ENCODE assay signal across 9 cellular contexts in genomic region chr20:31951203-31951529, GRCh38. TPM values are rescaled to one million over a fixed set of nuclear protein-coding genes. Genes with fewer than 3 reads are reported as not detected.
DNase-seq lines count a peak whose midpoint lies in the region; ATAC-seq, FAIRE-seq and TF ChIP-seq lines count a peak whose summit lies in the region.
"Had no signal": no experiment of that assay in that cellular context is flagged by ENCODE, and none has a peak within 500 bp of the region (broad histone marks: within the 10 kb centered on the region; RNA-seq: fewer than 3 reads in every experiment).

No MANE protein-coding gene starts in this region.

- H2BK5ac ChIP-seq in mesenchymal stem cell (ENCODE audit: low read depth, low read length, poor library complexity, severe bottlenecking), result no peak overlapping the region

- 12% methylated on average over 6 of the region's 6 CpGs for WGBS in mesenchymal stem cell
- 3 to 6% methylated on average over 6 of the region's 6 CpGs for WGBS in upper lobe of left lung, 2 donors

- peak overlapping the region; percentile 73 for H3K4me3 ChIP-seq in cardiac muscle cell
- H3K4me3 ChIP-seq in mesenchymal stem cell (ENCODE audit: insufficient read depth in 1 of 2, low read depth in 1 of 2, low read length in 2 of 2), result peak overlapping the region; percentile 72 to 94
- H3K4me3 ChIP-seq in upper lobe of left lung, result peak overlapping the region; percentile 80 to 86 (median 84)

- H2AK5ac ChIP-seq in mesenchymal stem cell (ENCODE audit: low read length, severe bottlenecking), result no peak overlapping the region

- H3K4me3 Mint-ChIP-seq in brain, result peak overlapping the region; percentile 94 to 99 (median 97)

- TF ChIP-seq EP300 in upper lobe of left lung (IDR thresholded peaks at IDR 0.05), result no peak

- peak overlapping the region in 1 of 2 experiments; percentile 62 for H3K4ac ChIP-seq in mesenchymal stem cell (ENCODE audit: low read depth in 1 of 2, low read length in 2 of 2)

- H3K36me3 Mint-ChIP-seq in brain, result peaks cover 35% of the 10 kb centered on the region

- H2BK15ac ChIP-seq in mesenchymal stem cell (ENCODE audit: low read depth, poor library complexity, severe bottlenecking), result no peak overlapping the region

- no peak for ATAC-seq in Right ventricle myocardium superior (ENCODE audit: poor library complexity)
- ATAC-seq in upper lobe of left lung (ENCODE audit: low FRiP score in 2 of 2), result no peak
- ATAC-seq in HG02642 (IDR thresholded peaks at IDR 0.05; ENCODE audit: poor library complexity, unreplicated experiment), result no peak

- no peak for TF ChIP-seq POLR2A in upper lobe of left lung (IDR thresholded peaks at IDR 0.05)

- TF ChIP-seq CTCF in cardiac muscle cell (IDR thresholded peaks at IDR 0.05; ENCODE audit: low read depth, low read length) (no peak), brain (conservative IDR thresholded peaks at IDR 0.05) (no peak), upper lobe of left lung (IDR thresholded peaks at IDR 0.05) (no peak)

- H3K9ac ChIP-seq in mesenchymal stem cell (ENCODE audit: low read length), result peak overlapping the region; percentile 94

- H3K36me3 ChIP-seq in cardiac muscle cell (peaks cover 21% of the 10 kb centered on the region), mesenchymal stem cell (ENCODE audit: control insufficient read depth in 1 of 2, insufficient read depth in 2 of 2, low read depth in 1 of 2, low read length in 2 of 2) (peaks cover 29 to 32% of the 10 kb centered on the region in 2 experiments), upper lobe of left lung (peaks cover 12 to 34% (median 31%) of the 10 kb centered on the region in 4 donors)

- H3K27me3 ChIP-seq in cardiac muscle cell (no peaks in the 10 kb centered on the region), mesenchymal stem cell (ENCODE audit: control insufficient read depth in 1 of 2, insufficient read depth in 1 of 2, low read length in 2 of 2) (peaks cover 17 to 22% of the 10 kb centered on the region in 2 experiments), upper lobe of left lung (no peaks in the 10 kb centered on the region)

- H3K18ac ChIP-seq in mesenchymal stem cell (ENCODE audit: low read depth in 1 of 2, low read length in 2 of 2), result no peak overlapping the region

- no peak overlapping the region for H2BK12ac ChIP-seq in mesenchymal stem cell (ENCODE audit: low read length in 2 of 2)

- peaks cover 7% of the 10 kb centered on the region for H3K4me1 ChIP-seq in cardiac muscle cell (ENCODE audit: low read depth)
- peaks cover 4% of the 10 kb centered on the region for H3K4me1 ChIP-seq in mesenchymal stem cell (ENCODE audit: control insufficient read depth, insufficient read depth, low read depth, low read length)
- peaks cover 10 to 23% (median 14%) of the 10 kb centered on the region in 4 donors for H3K4me1 ChIP-seq in upper lobe of left lung

- H3K27me3 Mint-ChIP-seq in brain, result peaks cover 16% of the 10 kb centered on the region

- peak overlapping the region; percentile 91 for H4K8ac ChIP-seq in mesenchymal stem cell (ENCODE audit: low read length)

- no peak for FAIRE-seq in GM19239 (lab: Jason Lieb, UNC)

- peak overlapping the region; percentile 77 for H2AFZ ChIP-seq in mesenchymal stem cell (ENCODE audit: low read depth, low read length)

- H3K4me2 ChIP-seq in mesenchymal stem cell (ENCODE audit: low read length, poor library complexity, severe bottlenecking), result peak overlapping the region; percentile 89

- H3K27ac ChIP-seq in cardiac muscle cell, result peak overlapping the region; percentile 92
- H3K27ac ChIP-seq in mesenchymal stem cell (ENCODE audit: low read length, poor library complexity, severe bottlenecking), result no peak overlapping the region
- peak overlapping the region; percentile 66 to 84 (median 78) for H3K27ac ChIP-seq in upper lobe of left lung

- no peak overlapping the region for H4K91ac ChIP-seq in mesenchymal stem cell (ENCODE audit: low read length)

- DNase-seq in cardiac muscle cell (ENCODE audit: low read depth in 1 of 2, low spot score in 1 of 2) (no peak), Right ventricle myocardium superior (no peak), mesenchymal stem cell (no peak), upper lobe of left lung (no peak), GM19239 (ENCODE audit: insufficient read length, low spot score) (no peak), NCI-H748 treated with DMSO at 0.1 percent for 48 hours (lab: John Stamatoyannopoulos, UW) (no peak)

- intact Hi-C loops in Right ventricle myocardium superior (cut with DNase I), result loop anchor here (5.0 kb wide), 2 partner anchors 81 to 99 kb away; no protein-coding TSS in a partner anchor

- no peak overlapping the region for H3K14ac ChIP-seq in mesenchymal stem cell (ENCODE audit: low read length in 2 of 2)

- peaks cover 0 to 8% (median 0%) of the 10 kb centered on the region in 5 experiments for H3K9me3 Mint-ChIP-seq in brain

- no peaks in the 10 kb centered on the region for H3K9me3 ChIP-seq in cardiac muscle cell (ENCODE audit: low read depth)
- H3K9me3 ChIP-seq in mesenchymal stem cell (ENCODE audit: control insufficient read depth, low read length), result peaks cover 6% of the 10 kb centered on the region
- peaks cover 0 to 4% (median 0%) of the 10 kb centered on the region in 4 donors for H3K9me3 ChIP-seq in upper lobe of left lung

- H3K79me1 ChIP-seq in mesenchymal stem cell (replicated peaks; ENCODE audit: low read length, poor library complexity, severe bottlenecking), result peaks cover 31% of the 10 kb centered on the region

- no peak overlapping the region for H2BK120ac ChIP-seq in mesenchymal stem cell (ENCODE audit: low read depth, low read length)

- peak overlapping the region in 1 of 2 experiments; percentile 6 for H3K23ac ChIP-seq in mesenchymal stem cell (ENCODE audit: low read length in 2 of 2)

- peaks cover 35% of the 10 kb centered on the region for H3K4me1 Mint-ChIP-seq in brain

- peak overlapping the region; percentile 96 to 99 (median 98) for H3K27ac Mint-ChIP-seq in brain

RNA-seq across cellular contexts. Expression of gene PDRG1, which starts 0.7 kb away (rescaled TPM):
- total RNA-seq in cardiac muscle cell, result 12.6 and 14.4 TPM in 2 replicates
- polyA plus RNA-seq in cardiac muscle cell, result 38.6 and 45.2 TPM in 2 replicates
- 11.1 TPM for total RNA-seq in Right ventricle myocardium superior
- polyA plus RNA-seq in brain (ENCODE audit: insufficient read depth, low read depth, low replicate concordance), result 39.6 TPM
- 10.6 TPM for polyA plus RNA-seq in mesenchymal stem cell (2013, experiment 1 of 2)
- 11.3 TPM for polyA plus RNA-seq in mesenchymal stem cell (2013, experiment 2 of 2)
- 10 to 100 TPM in 2 of 6 donors, 1 to 10 TPM in 4; 3.0 to 11.8 (median 7.9) TPM for total RNA-seq in upper lobe of left lung

RNA-seq across cellular contexts. Expression of gene XKR7, which starts 16.8 kb away (rescaled TPM):
- total RNA-seq in cardiac muscle cell (0.03 and 0.04 TPM in 2 replicates), Right ventricle myocardium superior (not detected), upper lobe of left lung (under 1 TPM in 3 of 6 donors, not detected in 3; under 0.01 to 0.07 (median 0.06) TPM)
- polyA plus RNA-seq in cardiac muscle cell (0.02 TPM in 1 of 2 replicates, not detected in the other), brain (ENCODE audit: insufficient read depth, low read depth, low replicate concordance) (16.0 TPM)
- polyA plus RNA-seq in mesenchymal stem cell (2013, experiment 1 of 2), result not detected
- polyA plus RNA-seq in mesenchymal stem cell (2013, experiment 2 of 2), result under 0.01 TPM
- total RNA-seq: HT1080 had no signal

RNA-seq across cellular contexts. Expression of gene CCM2L, which starts 59.1 kb away (rescaled TPM):
- 0.69 and 0.92 TPM in 2 replicates for total RNA-seq in cardiac muscle cell
- 0.35 and 0.79 TPM in 2 replicates for polyA plus RNA-seq in cardiac muscle cell
- 8.5 TPM for total RNA-seq in Right ventricle myocardium superior
- 6.7 TPM for polyA plus RNA-seq in brain (ENCODE audit: insufficient read depth, low read depth, low replicate concordance)
- not detected for polyA plus RNA-seq in mesenchymal stem cell (2013, experiment 1 of 2)
- polyA plus RNA-seq in mesenchymal stem cell (2013, experiment 2 of 2), result not detected
- 10 to 100 TPM in 2 of 6 donors, 1 to 10 TPM in 4; 4.2 to 29.2 (median 8.3) TPM for total RNA-seq in upper lobe of left lung
- total RNA-seq: HT1080 had no signal
